Comparison of ENCODE assay signal across 10 cellular contexts in the genomic region with DNA sequence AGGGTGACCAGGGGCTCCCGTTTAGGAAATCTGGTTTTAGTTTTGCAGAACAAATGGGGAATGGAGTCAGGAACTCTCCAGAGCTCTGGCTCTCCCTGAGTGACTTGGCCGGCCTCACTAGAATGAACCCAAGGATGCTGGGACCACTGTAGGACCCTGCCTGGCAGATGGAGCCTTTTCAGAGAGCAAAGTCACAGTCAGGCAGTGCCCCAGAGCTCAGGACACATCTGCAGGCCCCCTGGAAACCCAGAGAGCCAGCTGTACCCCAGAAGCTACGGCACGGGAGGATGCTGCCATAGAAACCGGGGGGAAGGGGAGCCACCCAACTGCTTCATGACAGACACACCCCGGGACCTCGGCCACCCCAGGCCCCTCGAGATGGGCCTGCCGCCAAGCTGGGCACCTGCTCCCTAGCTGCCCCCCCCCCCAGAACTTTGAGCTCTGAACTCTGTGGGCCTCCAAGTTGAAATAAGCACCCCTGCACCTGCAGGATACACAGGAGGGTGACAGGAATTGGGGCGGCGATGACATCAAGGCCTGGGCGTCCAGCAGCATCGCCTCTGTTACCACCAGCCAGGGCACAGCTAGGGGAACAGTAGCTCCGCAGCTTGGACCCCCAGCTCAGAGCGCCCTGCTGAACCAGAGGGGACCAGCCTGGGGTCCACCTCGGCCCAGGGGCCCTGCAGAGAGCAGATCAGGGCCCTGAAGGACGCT.
DNase-seq lines count a peak whose midpoint lies in the region; ATAC-seq, FAIRE-seq and TF ChIP-seq lines count a peak whose summit lies in the region.
"Had no signal": no experiment of that assay in that cellular context is flagged by ENCODE, and none has a peak within 500 bp of the region (broad histone marks: within the 10 kb centered on the region; RNA-seq: fewer than 3 reads in every experiment).

No MANE protein-coding gene starts in this region.

- no peak for TF ChIP-seq CTCF in breast epithelium (IDR thresholded peaks at IDR 0.05)
- no peak for TF ChIP-seq CTCF in thoracic aorta (IDR thresholded peaks at IDR 0.05)
- no peak for TF ChIP-seq CTCF in brain microvascular endothelial cell (IDR thresholded peaks at IDR 0.05; ENCODE audit: low read depth, low read length, missing control alignments)

- peak overlapping the region; percentile 34 for H3K4me3 Mint-ChIP-seq in activated naive CD4-positive, alpha-beta T cell treated with anti-CD3 and anti-CD28 coated beads for 36 hours

- TF ChIP-seq POLR2A in breast epithelium (IDR thresholded peaks at IDR 0.05) = no peak

- intact Hi-C loops in activated naive CD4-positive, alpha-beta T cell treated with anti-CD3 and anti-CD28 coated beads for 36 hours (cut with micrococcal nuclease) = no loop called here
- intact Hi-C loops in breast epithelium (cut with DNase I; ENCODE audit: low total_unique reads) = no loop called here

- FAIRE-seq in frontal cortex (lab: Jason Lieb, UNC) = no peak
- FAIRE-seq: GM12878 had no signal

- CTCF ChIA-PET in activated naive CD4-positive, alpha-beta T cell treated with anti-CD3 and anti-CD28 coated beads for 36 hours (lab: Charles Lee) = interaction anchor here (1.2 to 7.8 kb wide), 4 partner anchors 12 to 81 kb away, joined by 3 to 62 read pairs (median 24); no protein-coding TSS in a partner anchor

- H3K9me3 ChIP-seq in breast epithelium (no peaks in the 10 kb centered on the region), muscle layer of colon (ENCODE audit: low read length) (no peaks in the 10 kb centered on the region), thoracic aorta (no peaks in the 10 kb centered on the region)

- no peak overlapping the region for H3K9ac ChIP-seq in muscle layer of colon (ENCODE audit: low read length)

- H3K4me3 ChIP-seq in breast epithelium (peak overlapping the region in 2 of 3 donors; percentile 78 to 80), muscle layer of colon (ENCODE audit: low read depth in 1 of 2, low read length in 2 of 2) (peak overlapping the region; percentile 59 to 74), thoracic aorta (peak overlapping the region; percentile 82), brain microvascular endothelial cell (ENCODE audit: low read depth, low read length) (no peak overlapping the region)
- H3K4me3 ChIP-seq: GM12878 had no signal

- H3K9me3 Mint-ChIP-seq in activated naive CD4-positive, alpha-beta T cell treated with anti-CD3 and anti-CD28 coated beads for 36 hours = no peaks in the 10 kb centered on the region

- no peaks in the 10 kb centered on the region for H3K27me3 Mint-ChIP-seq in activated naive CD4-positive, alpha-beta T cell treated with anti-CD3 and anti-CD28 coated beads for 36 hours (ENCODE audit: low read depth)

- in situ Hi-C loops in brain microvascular endothelial cell (cut with HindIII; ENCODE audit: low pct_ligation_motif_present, low sequenced_read_pairs) = no loop called here

- H3K27ac ChIP-seq in breast epithelium (peak overlapping the region in 1 of 2 donors; percentile 70), muscle layer of colon (ENCODE audit: low read depth, low read length) (no peak overlapping the region), thoracic aorta (no peak overlapping the region), brain microvascular endothelial cell (no peak overlapping the region)

- H3K27me3 ChIP-seq in breast epithelium (no peaks in the 10 kb centered on the region), muscle layer of colon (ENCODE audit: control insufficient read depth in 1 of 2, insufficient read depth in 2 of 2, low read length in 2 of 2) (no peaks in the 10 kb centered on the region), thoracic aorta (replicated peaks; ENCODE audit: insufficient read depth) (no peaks in the 10 kb centered on the region), brain microvascular endothelial cell (replicated peaks) (no peaks in the 10 kb centered on the region)

- no peak overlapping the region for H3K27ac Mint-ChIP-seq in activated naive CD4-positive, alpha-beta T cell treated with anti-CD3 and anti-CD28 coated beads for 36 hours

- ATAC-seq in thoracic aorta (ENCODE audit: insufficient number of reproducible peaks, low FRiP score, low read depth) (no peak), GM19023 (IDR thresholded peaks at IDR 0.05; ENCODE audit: unreplicated experiment) (no peak)
- ATAC-seq: GM12878 had no signal

- H3K36me3 Mint-ChIP-seq in activated naive CD4-positive, alpha-beta T cell treated with anti-CD3 and anti-CD28 coated beads for 36 hours (ENCODE audit: low read depth) = no peaks in the 10 kb centered on the region

- no peaks in the 10 kb centered on the region for H3K4me1 Mint-ChIP-seq in activated naive CD4-positive, alpha-beta T cell treated with anti-CD3 and anti-CD28 coated beads for 36 hours (ENCODE audit: low read depth)

- H3K36me3 ChIP-seq in breast epithelium = no peaks in the 10 kb centered on the region
- H3K36me3 ChIP-seq in muscle layer of colon (ENCODE audit: insufficient read depth, low read length) = no peaks in the 10 kb centered on the region
- no peaks in the 10 kb centered on the region for H3K36me3 ChIP-seq in thoracic aorta
- no peaks in the 10 kb centered on the region for H3K36me3 ChIP-seq in brain microvascular endothelial cell (replicated peaks)

- H3K4me1 ChIP-seq in breast epithelium (no peaks in the 10 kb centered on the region), muscle layer of colon (ENCODE audit: insufficient read depth, low read length) (peaks cover 7% of the 10 kb centered on the region), thoracic aorta (ENCODE audit: control insufficient read depth in 1 of 2, low read depth in 2 of 2) (peaks cover 0 to 6% of the 10 kb centered on the region in 2 donors)

- DNase-seq in activated naive CD4-positive, alpha-beta T cell treated with anti-CD3 and anti-CD28 coated beads for 36 hours = no peak
- no peak for DNase-seq in activated naive CD4-positive, alpha-beta T cell treated with Interleukin-2 at 50 U/mL for 16 hours
- DNase-seq in breast epithelium (ENCODE audit: low spot score in 2 of 2) = no peak
- no peak for DNase-seq in thoracic aorta (ENCODE audit: low spot score)
- DNase-seq in brain microvascular endothelial cell = no peak
- DNase-seq in frontal cortex (ENCODE audit: low spot score in 2 of 2) = no peak
- DNase-seq: activated CD4-positive, alpha-beta T cell treated with anti-CD3 and anti-CD28 coated beads, Interleukin-2, amount 50 U/mL, for 4 hours had no signal
